ENCODE assay signal across 31 cellular contexts in genomic region chr6:27414996-27415395, GRCh38.
"Had no signal": no experiment of that assay in that cellular context is flagged by ENCODE, and none has a peak within 500 bp of the region (broad histone marks: within the 10 kb centered on the region; RNA-seq: fewer than 3 reads in every experiment).

No MANE protein-coding gene starts in this region.

- H3K4me3 Mint-ChIP-seq: activated CD4-positive, alpha-beta T cell treated with anti-CD3 and anti-CD28 coated beads for 36 hours; activated CD8-positive, alpha-beta memory T cell treated with anti-CD3 and anti-CD28 coated beads, Interleukin-2, amount 10 ng/mL, durations not matched to agents 7 days and 5 days; activated CD8-positive, alpha-beta T cell treated with anti-CD3 and anti-CD28 coated beads, Interleukin-2, amount 10 ng/mL, durations not matched to agents 7 days and 5 days; activated naive CD8-positive, alpha-beta T cell treated with anti-CD3 and anti-CD28 coated beads for 36 hours; endodermal cell; memory B cell; naive thymus-derived CD4-positive, alpha-beta T cell; stimulated activated effector memory CD8-positive, alpha-beta T cell treated with anti-CD3 and anti-CD28 coated beads, Interleukin-12 subunit alpha, Interleukin-12 subunit beta, amount 100 ng/mL, for 72 hours; stimulated activated naive CD8-positive, alpha-beta T cell treated with anti-CD3 and anti-CD28 coated beads, Interleukin-15, Interleukin-2, amounts not matched to agents 100 ng/mL and 50 ng/mL, for 24 hours had no signal

- H3K4me1 Mint-ChIP-seq: activated CD4-positive, alpha-beta T cell treated with anti-CD3 and anti-CD28 coated beads for 36 hours; activated CD8-positive, alpha-beta memory T cell treated with anti-CD3 and anti-CD28 coated beads, Interleukin-2, amount 10 ng/mL, durations not matched to agents 7 days and 5 days; activated naive CD8-positive, alpha-beta T cell treated with anti-CD3 and anti-CD28 coated beads for 36 hours; memory B cell; naive thymus-derived CD4-positive, alpha-beta T cell; stimulated activated effector memory CD8-positive, alpha-beta T cell treated with anti-CD3 and anti-CD28 coated beads, Interleukin-12 subunit alpha, Interleukin-12 subunit beta, amount 100 ng/mL, for 72 hours had no signal

- DNase-seq: activated CD4-positive, alpha-beta T cell treated with anti-CD3 and anti-CD28 coated beads for 36 hours; activated CD4-positive, CD25-positive, alpha-beta regulatory T cell; activated CD8-positive, alpha-beta memory T cell treated with anti-CD3 and anti-CD28 coated beads, Interleukin-2, amount 10 ng/mL, durations not matched to agents 7 days and 5 days; activated CD8-positive, alpha-beta T cell treated with anti-CD3 and anti-CD28 coated beads, Interleukin-2, amount 10 ng/mL, durations not matched to agents 7 days and 5 days; activated naive CD4-positive, alpha-beta T cell; activated naive CD8-positive, alpha-beta T cell treated with anti-CD3 and anti-CD28 coated beads for 36 hours; activated T-cell treated with anti-CD3 and anti-CD28 coated beads, Interleukin-2, amount 50 U/mL, for 48 hours; adrenal gland; aorta; body of pancreas; endodermal cell; esophagus squamous epithelium; kidney; left colon; midbrain; naive thymus-derived CD4-positive, alpha-beta T cell; nucleus accumbens; pancreas; retina; small intestine; stimulated activated CD4-positive, alpha-beta T cell treated with anti-CD3 and anti-CD28 coated beads, Interleukin-4, amount 100 ng/mL, for 24 hours; substantia nigra; thyroid gland; upper lobe of left lung had no signal

- H3K27ac Mint-ChIP-seq: activated CD4-positive, alpha-beta T cell treated with anti-CD3 and anti-CD28 coated beads for 36 hours; activated CD8-positive, alpha-beta memory T cell treated with anti-CD3 and anti-CD28 coated beads, Interleukin-2, amount 10 ng/mL, durations not matched to agents 7 days and 5 days; activated CD8-positive, alpha-beta T cell treated with anti-CD3 and anti-CD28 coated beads, Interleukin-2, amount 10 ng/mL, durations not matched to agents 7 days and 5 days; activated naive CD8-positive, alpha-beta T cell treated with anti-CD3 and anti-CD28 coated beads for 36 hours; endodermal cell; memory B cell; naive thymus-derived CD4-positive, alpha-beta T cell; stimulated activated effector memory CD8-positive, alpha-beta T cell treated with anti-CD3 and anti-CD28 coated beads, Interleukin-12 subunit alpha, Interleukin-12 subunit beta, amount 100 ng/mL, for 72 hours; stimulated activated naive CD8-positive, alpha-beta T cell treated with anti-CD3 and anti-CD28 coated beads, Interleukin-15, Interleukin-2, amounts not matched to agents 100 ng/mL and 50 ng/mL, for 24 hours had no signal

- ATAC-seq: activated CD4-positive, alpha-beta T cell treated with anti-CD3 and anti-CD28 coated beads for 36 hours; activated CD8-positive, alpha-beta memory T cell treated with anti-CD3 and anti-CD28 coated beads, Interleukin-2, amount 10 ng/mL, durations not matched to agents 7 days and 5 days; activated CD8-positive, alpha-beta T cell treated with anti-CD3 and anti-CD28 coated beads, Interleukin-2, amount 10 ng/mL, durations not matched to agents 7 days and 5 days; body of pancreas; left colon; naive thymus-derived CD4-positive, alpha-beta T cell; pancreas; sciatic nerve; stimulated activated effector memory CD8-positive, alpha-beta T cell treated with anti-CD3 and anti-CD28 coated beads, Interleukin-12 subunit alpha, Interleukin-12 subunit beta, amount 100 ng/mL, for 72 hours had no signal

- H3K36me3 Mint-ChIP-seq: activated CD8-positive, alpha-beta memory T cell treated with anti-CD3 and anti-CD28 coated beads, Interleukin-2, amount 10 ng/mL, durations not matched to agents 7 days and 5 days; stimulated activated effector memory CD8-positive, alpha-beta T cell treated with anti-CD3 and anti-CD28 coated beads, Interleukin-12 subunit alpha, Interleukin-12 subunit beta, amount 100 ng/mL, for 72 hours had no signal

- H3K4me3 ChIP-seq: adrenal gland, body of pancreas, esophagus squamous epithelium, hepatocyte, pancreas, prostate gland, thyroid gland, upper lobe of left lung, vagina had no signal

- H3K9me3 Mint-ChIP-seq: activated naive CD8-positive, alpha-beta T cell treated with anti-CD3 and anti-CD28 coated beads for 36 hours; endodermal cell; stimulated activated effector memory CD8-positive, alpha-beta T cell treated with anti-CD3 and anti-CD28 coated beads, Interleukin-12 subunit alpha, Interleukin-12 subunit beta, amount 100 ng/mL, for 72 hours; stimulated activated naive CD8-positive, alpha-beta T cell treated with anti-CD3 and anti-CD28 coated beads, Interleukin-15, Interleukin-2, amounts not matched to agents 100 ng/mL and 50 ng/mL, for 24 hours had no signal
